2 cellular contexts compared by ENCODE assay signal in the genomic region with DNA sequence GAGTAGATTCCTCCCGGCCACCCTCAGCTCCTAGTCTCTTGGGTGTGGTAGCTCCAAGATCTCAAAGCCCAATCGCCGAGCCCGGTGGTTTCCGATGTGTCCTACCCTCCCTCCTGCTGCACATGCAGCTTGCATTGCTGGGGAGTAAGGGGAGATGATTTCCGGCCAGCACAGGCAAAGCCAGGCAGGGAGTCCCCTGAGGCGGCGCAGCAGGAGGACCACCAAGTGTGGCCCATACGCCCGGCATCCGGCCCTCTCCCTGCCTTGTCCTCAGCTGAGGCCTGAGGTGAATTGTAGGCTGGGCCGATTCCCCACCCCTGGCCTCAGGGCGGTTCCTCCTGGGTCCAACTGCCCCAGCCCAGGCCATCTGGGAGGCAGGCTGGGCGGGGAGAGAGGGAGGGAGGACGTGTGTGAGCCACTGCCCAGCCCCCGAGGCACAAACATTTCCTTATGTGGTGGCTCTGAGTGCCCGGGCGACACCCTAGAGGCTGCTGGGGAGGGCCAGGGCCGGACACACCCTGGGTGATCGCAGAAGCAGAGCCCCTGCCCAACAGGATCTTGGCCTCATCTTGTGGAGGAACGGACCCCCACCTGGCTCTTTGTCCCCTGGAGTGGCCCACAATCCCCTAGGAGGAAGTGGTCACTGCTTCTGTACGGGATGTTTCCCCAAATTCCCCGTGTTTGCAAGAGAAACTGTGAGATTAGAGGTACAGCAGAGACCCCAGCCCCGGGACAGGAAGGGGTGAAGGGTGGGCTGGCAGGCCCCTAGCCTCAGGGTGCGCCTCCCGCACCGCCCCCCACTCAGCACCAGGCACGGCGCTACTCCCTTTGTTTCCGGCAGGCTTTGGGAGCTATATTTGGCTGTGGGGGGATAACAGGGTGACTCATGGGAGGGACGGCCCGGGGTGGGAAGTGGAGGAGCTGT.
TF ChIP-seq lines count a peak whose summit lies in the region.

No MANE protein-coding gene starts in this region.

TF ChIP-seq in GM23338, 12 proteins besides CTCF, POLR2A, EP300 and RAD21 (continued from another document and continues in another):
- TF ChIP-seq, protein P1, sequence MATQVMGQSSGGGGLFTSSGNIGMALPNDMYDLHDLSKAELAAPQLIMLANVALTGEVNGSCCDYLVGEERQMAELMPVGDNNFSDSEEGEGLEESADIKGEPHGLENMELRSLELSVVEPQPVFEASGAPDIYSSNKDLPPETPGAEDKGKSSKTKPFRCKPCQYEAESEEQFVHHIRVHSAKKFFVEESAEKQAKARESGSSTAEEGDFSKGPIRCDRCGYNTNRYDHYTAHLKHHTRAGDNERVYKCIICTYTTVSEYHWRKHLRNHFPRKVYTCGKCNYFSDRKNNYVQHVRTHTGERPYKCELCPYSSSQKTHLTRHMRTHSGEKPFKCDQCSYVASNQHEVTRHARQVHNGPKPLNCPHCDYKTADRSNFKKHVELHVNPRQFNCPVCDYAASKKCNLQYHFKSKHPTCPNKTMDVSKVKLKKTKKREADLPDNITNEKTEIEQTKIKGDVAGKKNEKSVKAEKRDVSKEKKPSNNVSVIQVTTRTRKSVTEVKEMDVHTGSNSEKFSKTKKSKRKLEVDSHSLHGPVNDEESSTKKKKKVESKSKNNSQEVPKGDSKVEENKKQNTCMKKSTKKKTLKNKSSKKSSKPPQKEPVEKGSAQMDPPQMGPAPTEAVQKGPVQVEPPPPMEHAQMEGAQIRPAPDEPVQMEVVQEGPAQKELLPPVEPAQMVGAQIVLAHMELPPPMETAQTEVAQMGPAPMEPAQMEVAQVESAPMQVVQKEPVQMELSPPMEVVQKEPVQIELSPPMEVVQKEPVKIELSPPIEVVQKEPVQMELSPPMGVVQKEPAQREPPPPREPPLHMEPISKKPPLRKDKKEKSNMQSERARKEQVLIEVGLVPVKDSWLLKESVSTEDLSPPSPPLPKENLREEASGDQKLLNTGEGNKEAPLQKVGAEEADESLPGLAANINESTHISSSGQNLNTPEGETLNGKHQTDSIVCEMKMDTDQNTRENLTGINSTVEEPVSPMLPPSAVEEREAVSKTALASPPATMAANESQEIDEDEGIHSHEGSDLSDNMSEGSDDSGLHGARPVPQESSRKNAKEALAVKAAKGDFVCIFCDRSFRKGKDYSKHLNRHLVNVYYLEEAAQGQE (IDR thresholded peaks at IDR 0.05; ENCODE audit: unreplicated experiment) = no peak
- TF ChIP-seq ZNF114 (CRISPR knock-in tag; IDR thresholded peaks at IDR 0.05) (no peak), POLR2AphosphoS5 (IDR thresholded peaks at IDR 0.05; ENCODE audit: low read depth) (peak; percentile 72; the same call in 1 of the 2 replicates), EZH2 (IDR thresholded peaks at IDR 0.05; ENCODE audit: low read depth, unreplicated experiment) (no peak)
- TF ChIP-seq, protein P2, sequence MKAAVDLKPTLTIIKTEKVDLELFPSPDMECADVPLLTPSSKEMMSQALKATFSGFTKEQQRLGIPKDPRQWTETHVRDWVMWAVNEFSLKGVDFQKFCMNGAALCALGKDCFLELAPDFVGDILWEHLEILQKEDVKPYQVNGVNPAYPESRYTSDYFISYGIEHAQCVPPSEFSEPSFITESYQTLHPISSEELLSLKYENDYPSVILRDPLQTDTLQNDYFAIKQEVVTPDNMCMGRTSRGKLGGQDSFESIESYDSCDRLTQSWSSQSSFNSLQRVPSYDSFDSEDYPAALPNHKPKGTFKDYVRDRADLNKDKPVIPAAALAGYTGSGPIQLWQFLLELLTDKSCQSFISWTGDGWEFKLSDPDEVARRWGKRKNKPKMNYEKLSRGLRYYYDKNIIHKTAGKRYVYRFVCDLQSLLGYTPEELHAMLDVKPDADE (IDR thresholded peaks at IDR 0.05) = peak; percentile 79
- TF ChIP-seq, protein P3, sequence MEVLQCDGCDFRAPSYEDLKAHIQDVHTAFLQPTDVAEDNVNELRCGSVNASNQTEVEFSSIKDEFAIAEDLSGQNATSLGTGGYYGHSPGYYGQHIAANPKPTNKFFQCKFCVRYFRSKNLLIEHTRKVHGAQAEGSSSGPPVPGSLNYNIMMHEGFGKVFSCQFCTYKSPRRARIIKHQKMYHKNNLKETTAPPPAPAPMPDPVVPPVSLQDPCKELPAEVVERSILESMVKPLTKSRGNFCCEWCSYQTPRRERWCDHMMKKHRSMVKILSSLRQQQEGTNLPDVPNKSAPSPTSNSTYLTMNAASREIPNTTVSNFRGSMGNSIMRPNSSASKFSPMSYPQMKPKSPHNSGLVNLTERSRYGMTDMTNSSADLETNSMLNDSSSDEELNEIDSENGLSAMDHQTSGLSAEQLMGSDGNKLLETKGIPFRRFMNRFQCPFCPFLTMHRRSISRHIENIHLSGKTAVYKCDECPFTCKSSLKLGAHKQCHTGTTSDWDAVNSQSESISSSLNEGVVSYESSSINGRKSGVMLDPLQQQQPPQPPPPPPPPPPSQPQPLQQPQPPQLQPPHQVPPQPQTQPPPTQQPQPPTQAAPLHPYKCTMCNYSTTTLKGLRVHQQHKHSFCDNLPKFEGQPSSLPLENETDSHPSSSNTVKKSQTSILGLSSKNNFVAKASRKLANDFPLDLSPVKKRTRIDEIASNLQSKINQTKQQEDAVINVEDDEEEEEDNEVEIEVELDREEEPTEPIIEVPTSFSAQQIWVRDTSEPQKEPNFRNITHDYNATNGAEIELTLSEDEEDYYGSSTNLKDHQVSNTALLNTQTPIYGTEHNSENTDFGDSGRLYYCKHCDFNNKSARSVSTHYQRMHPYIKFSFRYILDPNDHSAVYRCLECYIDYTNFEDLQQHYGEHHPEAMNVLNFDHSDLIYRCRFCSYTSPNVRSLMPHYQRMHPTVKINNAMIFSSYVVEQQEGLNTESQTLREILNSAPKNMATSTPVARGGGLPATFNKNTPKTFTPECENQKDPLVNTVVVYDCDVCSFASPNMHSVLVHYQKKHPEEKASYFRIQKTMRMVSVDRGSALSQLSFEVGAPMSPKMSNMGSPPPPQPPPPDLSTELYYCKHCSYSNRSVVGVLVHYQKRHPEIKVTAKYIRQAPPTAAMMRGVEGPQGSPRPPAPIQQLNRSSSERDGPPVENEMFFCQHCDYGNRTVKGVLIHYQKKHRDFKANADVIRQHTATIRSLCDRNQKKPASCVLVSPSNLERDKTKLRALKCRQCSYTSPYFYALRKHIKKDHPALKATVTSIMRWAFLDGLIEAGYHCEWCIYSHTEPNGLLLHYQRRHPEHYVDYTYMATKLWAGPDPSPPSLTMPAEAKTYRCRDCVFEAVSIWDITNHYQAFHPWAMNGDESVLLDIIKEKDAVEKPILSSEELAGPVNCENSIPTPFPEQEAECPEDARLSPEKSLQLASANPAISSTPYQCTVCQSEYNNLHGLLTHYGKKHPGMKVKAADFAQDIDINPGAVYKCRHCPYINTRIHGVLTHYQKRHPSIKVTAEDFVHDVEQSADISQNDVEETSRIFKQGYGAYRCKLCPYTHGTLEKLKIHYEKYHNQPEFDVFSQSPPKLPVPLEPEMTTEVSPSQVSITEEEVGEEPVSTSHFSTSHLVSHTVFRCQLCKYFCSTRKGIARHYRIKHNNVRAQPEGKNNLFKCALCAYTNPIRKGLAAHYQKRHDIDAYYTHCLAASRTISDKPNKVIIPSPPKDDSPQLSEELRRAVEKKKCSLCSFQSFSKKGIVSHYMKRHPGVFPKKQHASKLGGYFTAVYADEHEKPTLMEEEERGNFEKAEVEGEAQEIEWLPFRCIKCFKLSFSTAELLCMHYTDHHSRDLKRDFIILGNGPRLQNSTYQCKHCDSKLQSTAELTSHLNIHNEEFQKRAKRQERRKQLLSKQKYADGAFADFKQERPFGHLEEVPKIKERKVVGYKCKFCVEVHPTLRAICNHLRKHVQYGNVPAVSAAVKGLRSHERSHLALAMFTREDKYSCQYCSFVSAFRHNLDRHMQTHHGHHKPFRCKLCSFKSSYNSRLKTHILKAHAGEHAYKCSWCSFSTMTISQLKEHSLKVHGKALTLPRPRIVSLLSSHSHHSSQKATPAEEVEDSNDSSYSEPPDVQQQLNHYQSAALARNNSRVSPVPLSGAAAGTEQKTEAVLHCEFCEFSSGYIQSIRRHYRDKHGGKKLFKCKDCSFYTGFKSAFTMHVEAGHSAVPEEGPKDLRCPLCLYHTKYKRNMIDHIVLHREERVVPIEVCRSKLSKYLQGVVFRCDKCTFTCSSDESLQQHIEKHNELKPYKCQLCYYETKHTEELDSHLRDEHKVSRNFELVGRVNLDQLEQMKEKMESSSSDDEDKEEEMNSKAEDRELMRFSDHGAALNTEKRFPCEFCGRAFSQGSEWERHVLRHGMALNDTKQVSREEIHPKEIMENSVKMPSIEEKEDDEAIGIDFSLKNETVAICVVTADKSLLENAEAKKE (CRISPR knock-in tag; IDR thresholded peaks at IDR 0.05) = no peak

TF ChIP-seq in WTC11, 78 proteins besides CTCF, POLR2A, EP300 and RAD21 (continued from another document and continues in another):
- TF ChIP-seq, protein P4, sequence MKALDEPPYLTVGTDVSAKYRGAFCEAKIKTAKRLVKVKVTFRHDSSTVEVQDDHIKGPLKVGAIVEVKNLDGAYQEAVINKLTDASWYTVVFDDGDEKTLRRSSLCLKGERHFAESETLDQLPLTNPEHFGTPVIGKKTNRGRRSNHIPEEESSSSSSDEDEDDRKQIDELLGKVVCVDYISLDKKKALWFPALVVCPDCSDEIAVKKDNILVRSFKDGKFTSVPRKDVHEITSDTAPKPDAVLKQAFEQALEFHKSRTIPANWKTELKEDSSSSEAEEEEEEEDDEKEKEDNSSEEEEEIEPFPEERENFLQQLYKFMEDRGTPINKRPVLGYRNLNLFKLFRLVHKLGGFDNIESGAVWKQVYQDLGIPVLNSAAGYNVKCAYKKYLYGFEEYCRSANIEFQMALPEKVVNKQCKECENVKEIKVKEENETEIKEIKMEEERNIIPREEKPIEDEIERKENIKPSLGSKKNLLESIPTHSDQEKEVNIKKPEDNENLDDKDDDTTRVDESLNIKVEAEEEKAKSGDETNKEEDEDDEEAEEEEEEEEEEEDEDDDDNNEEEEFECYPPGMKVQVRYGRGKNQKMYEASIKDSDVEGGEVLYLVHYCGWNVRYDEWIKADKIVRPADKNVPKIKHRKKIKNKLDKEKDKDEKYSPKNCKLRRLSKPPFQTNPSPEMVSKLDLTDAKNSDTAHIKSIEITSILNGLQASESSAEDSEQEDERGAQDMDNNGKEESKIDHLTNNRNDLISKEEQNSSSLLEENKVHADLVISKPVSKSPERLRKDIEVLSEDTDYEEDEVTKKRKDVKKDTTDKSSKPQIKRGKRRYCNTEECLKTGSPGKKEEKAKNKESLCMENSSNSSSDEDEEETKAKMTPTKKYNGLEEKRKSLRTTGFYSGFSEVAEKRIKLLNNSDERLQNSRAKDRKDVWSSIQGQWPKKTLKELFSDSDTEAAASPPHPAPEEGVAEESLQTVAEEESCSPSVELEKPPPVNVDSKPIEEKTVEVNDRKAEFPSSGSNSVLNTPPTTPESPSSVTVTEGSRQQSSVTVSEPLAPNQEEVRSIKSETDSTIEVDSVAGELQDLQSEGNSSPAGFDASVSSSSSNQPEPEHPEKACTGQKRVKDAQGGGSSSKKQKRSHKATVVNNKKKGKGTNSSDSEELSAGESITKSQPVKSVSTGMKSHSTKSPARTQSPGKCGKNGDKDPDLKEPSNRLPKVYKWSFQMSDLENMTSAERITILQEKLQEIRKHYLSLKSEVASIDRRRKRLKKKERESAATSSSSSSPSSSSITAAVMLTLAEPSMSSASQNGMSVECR (CRISPR knock-in tag; IDR thresholded peaks at IDR 0.05; ENCODE audit: borderline replicate concordance) = peak; percentile 81; the same call in 1 of the 2 replicates
- TF ChIP-seq, protein P5, sequence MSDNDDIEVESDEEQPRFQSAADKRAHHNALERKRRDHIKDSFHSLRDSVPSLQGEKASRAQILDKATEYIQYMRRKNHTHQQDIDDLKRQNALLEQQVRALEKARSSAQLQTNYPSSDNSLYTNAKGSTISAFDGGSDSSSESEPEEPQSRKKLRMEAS (CRISPR knock-in tag; IDR thresholded peaks at IDR 0.05) = peak; percentile 78
- TF ChIP-seq, protein P6, sequence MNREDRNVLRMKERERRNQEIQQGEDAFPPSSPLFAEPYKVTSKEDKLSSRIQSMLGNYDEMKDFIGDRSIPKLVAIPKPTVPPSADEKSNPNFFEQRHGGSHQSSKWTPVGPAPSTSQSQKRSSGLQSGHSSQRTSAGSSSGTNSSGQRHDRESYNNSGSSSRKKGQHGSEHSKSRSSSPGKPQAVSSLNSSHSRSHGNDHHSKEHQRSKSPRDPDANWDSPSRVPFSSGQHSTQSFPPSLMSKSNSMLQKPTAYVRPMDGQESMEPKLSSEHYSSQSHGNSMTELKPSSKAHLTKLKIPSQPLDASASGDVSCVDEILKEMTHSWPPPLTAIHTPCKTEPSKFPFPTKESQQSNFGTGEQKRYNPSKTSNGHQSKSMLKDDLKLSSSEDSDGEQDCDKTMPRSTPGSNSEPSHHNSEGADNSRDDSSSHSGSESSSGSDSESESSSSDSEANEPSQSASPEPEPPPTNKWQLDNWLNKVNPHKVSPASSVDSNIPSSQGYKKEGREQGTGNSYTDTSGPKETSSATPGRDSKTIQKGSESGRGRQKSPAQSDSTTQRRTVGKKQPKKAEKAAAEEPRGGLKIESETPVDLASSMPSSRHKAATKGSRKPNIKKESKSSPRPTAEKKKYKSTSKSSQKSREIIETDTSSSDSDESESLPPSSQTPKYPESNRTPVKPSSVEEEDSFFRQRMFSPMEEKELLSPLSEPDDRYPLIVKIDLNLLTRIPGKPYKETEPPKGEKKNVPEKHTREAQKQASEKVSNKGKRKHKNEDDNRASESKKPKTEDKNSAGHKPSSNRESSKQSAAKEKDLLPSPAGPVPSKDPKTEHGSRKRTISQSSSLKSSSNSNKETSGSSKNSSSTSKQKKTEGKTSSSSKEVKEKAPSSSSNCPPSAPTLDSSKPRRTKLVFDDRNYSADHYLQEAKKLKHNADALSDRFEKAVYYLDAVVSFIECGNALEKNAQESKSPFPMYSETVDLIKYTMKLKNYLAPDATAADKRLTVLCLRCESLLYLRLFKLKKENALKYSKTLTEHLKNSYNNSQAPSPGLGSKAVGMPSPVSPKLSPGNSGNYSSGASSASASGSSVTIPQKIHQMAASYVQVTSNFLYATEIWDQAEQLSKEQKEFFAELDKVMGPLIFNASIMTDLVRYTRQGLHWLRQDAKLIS (CRISPR knock-in tag; IDR thresholded peaks at IDR 0.05; ENCODE audit: borderline replicate concordance) = no peak
- TF ChIP-seq GRHL2 (CRISPR knock-in tag; IDR thresholded peaks at IDR 0.05; ENCODE audit: insufficient replicate concordance, severe bottlenecking) (no peak), RORB (CRISPR knock-in tag; IDR thresholded peaks at IDR 0.05) (no peak), EMX1 (CRISPR knock-in tag; IDR thresholded peaks at IDR 0.05) (no peak)
- TF ChIP-seq, protein P7, sequence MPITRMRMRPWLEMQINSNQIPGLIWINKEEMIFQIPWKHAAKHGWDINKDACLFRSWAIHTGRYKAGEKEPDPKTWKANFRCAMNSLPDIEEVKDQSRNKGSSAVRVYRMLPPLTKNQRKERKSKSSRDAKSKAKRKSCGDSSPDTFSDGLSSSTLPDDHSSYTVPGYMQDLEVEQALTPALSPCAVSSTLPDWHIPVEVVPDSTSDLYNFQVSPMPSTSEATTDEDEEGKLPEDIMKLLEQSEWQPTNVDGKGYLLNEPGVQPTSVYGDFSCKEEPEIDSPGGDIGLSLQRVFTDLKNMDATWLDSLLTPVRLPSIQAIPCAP (CRISPR knock-in tag; IDR thresholded peaks at IDR 0.05) = 0 out of 2 replicates have a peak, but pooled peaks have one; percentile 37
- TF ChIP-seq, protein P8, sequence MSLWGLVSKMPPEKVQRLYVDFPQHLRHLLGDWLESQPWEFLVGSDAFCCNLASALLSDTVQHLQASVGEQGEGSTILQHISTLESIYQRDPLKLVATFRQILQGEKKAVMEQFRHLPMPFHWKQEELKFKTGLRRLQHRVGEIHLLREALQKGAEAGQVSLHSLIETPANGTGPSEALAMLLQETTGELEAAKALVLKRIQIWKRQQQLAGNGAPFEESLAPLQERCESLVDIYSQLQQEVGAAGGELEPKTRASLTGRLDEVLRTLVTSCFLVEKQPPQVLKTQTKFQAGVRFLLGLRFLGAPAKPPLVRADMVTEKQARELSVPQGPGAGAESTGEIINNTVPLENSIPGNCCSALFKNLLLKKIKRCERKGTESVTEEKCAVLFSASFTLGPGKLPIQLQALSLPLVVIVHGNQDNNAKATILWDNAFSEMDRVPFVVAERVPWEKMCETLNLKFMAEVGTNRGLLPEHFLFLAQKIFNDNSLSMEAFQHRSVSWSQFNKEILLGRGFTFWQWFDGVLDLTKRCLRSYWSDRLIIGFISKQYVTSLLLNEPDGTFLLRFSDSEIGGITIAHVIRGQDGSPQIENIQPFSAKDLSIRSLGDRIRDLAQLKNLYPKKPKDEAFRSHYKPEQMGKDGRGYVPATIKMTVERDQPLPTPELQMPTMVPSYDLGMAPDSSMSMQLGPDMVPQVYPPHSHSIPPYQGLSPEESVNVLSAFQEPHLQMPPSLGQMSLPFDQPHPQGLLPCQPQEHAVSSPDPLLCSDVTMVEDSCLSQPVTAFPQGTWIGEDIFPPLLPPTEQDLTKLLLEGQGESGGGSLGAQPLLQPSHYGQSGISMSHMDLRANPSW (CRISPR knock-in tag; conservative IDR thresholded peaks at IDR 0.05; ENCODE audit: low read depth) = 0 out of 2 replicates have a peak, but pooled peaks have one; percentile 52
